Comparison of ENCODE assay signal across 1 cellular context in genomic region chr17:16251043-16251442, GRCh38.
TF ChIP-seq lines count a peak whose summit lies in the region.

No MANE protein-coding gene starts in this region.

TF ChIP-seq in IMR-90, 13 proteins besides CTCF, POLR2A, EP300 and RAD21:
- no peak for TF ChIP-seq MXI1 (IDR thresholded peaks at IDR 0.05; ENCODE audit: borderline replicate concordance, low read depth, low read length)
- TF ChIP-seq SMC3 (IDR thresholded peaks at IDR 0.05; ENCODE audit: low read depth, low read length): no peak
- no peak for TF ChIP-seq FOS (IDR thresholded peaks at IDR 0.05; ENCODE audit: low read depth, low read length)
- no peak for TF ChIP-seq MAZ (IDR thresholded peaks at IDR 0.05; ENCODE audit: borderline replicate concordance, low read depth, low read length)
TF ChIP-seq in IMR-90: peak in this region for 0.
